Comparison of ENCODE assay signal across 8 cellular contexts in the genomic region with DNA sequence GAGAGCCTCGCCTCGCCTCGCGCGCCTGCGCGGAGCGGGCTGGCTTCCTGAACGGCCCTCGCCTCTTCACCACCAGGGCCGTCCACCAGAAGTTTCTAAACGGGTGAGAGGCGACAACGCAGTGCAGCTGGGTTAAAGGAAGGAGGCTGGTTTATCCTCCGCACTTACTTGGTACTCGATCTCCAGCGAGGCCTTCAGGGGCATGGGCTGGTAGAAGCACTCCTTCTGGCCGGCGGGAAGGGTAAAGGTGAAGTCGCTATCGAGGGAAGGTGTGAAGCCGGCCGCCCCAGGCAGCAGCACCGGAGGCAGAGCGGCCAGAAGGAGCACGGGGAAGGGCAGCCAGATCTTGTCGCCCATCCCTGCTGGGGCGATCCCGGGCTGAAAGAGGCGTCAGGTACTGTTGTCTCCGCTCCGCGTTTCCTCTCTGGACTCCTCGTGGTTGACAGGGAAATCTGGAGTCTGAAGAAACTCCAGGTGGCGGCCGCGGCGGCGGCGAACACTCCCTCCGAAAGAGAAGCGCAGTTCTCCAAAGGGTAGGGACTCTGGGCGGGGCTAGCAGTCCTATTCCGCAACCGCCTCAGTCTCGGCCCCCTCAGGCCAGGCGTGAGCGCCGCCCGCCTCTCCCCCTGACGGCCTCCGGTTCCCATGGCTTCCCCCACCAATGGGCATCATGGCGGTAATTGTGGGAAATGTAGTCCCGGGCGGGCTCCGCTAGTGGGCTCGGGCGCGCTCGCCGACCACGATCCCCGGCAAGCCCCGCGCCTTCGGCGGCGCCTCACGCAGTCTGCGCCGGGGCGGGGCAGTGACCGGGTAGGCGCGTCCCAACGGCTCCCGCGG. TPM values are rescaled to one million over a fixed set of nuclear protein-coding genes. Genes with fewer than 3 reads are reported as not detected.
DNase-seq lines count a peak whose midpoint lies in the region; ATAC-seq and TF ChIP-seq lines count a peak whose summit lies in the region.

TMED5 (minus strand) TSS at position 528 of the 837 bp plus-strand sequence; CDS start at position 357, 171 bp downstream.

- no peak; the same call in 1 of the 2 replicates for TF ChIP-seq CTCF in AG09319 (IDR thresholded peaks at IDR 0.05; ENCODE audit: low read depth, low read length)
- TF ChIP-seq CTCF in WTC11 (IDR thresholded peaks at IDR 0.05), result no peak
- peak; percentile 16 for TF ChIP-seq CTCF in cardiac fibroblast (IDR thresholded peaks at IDR 0.05; ENCODE audit: low read depth, low read length)
- TF ChIP-seq CTCF in smooth muscle cell (IDR thresholded peaks at IDR 0.05; ENCODE audit: borderline replicate concordance, insufficient read depth, poor library complexity, severe bottlenecking), result peak; percentile 13

- H3K4me1 Mint-ChIP-seq in WTC11, result peaks cover 25% of the 10 kb centered on the region

- peaks cover 33% of the 10 kb centered on the region for H4K20me1 ChIP-seq in smooth muscle cell (ENCODE audit: low read depth)

- CTCF ChIA-PET in WTC11 (lab: Charles Lee), result no interaction called here

- POLR2A ChIA-PET in WTC11 (lab: Charles Lee), result no interaction called here

- H3K4me3 ChIP-seq in cardiac fibroblast (replicated peaks in 1 of 2; ENCODE audit: low read depth in 2 of 2, low read length in 2 of 2) (peak within 1 kb of the TSS; percentile 88 to 100), smooth muscle cell (peak within 1 kb of the TSS; percentile 73)

- peaks cover 14% of the 10 kb centered on the region for H3K4me1 ChIP-seq in smooth muscle cell (ENCODE audit: low read depth)

- no peaks in the 10 kb centered on the region for H3K36me3 Mint-ChIP-seq in WTC11

- H3K9me3 Mint-ChIP-seq in WTC11, result no peaks in the 10 kb centered on the region

- 2% methylated on average over 62 of the region's 78 CpGs for WGBS in smooth muscle cell (ENCODE audit: low lambda C conversion rate)

- ATAC-seq in HG03196 (IDR thresholded peaks at IDR 0.05; ENCODE audit: unreplicated experiment), result peak; percentile 88
- ATAC-seq in WTC11, result peak; percentile 96

- in situ Hi-C loops in GM18951 (cut with MboI; ENCODE audit: low sequenced_read_pairs, unreplicated experiment), result no loop called here

- H3K9ac ChIP-seq in smooth muscle cell (ENCODE audit: low read depth), result peak within 1 kb of the TSS; percentile 92

- H3K79me2 ChIP-seq in smooth muscle cell (ENCODE audit: low read depth), result peaks cover 51% of the 10 kb centered on the region

- peak within 1 kb of the TSS; percentile 85 for H2AFZ ChIP-seq in smooth muscle cell (ENCODE audit: low read depth)

- peak; percentile 79 for TF ChIP-seq POLR2A in GM18951 (IDR thresholded peaks at IDR 0.05; ENCODE audit: extremely low read depth, insufficient read depth, insufficient read length)

- H3K9me3 ChIP-seq in smooth muscle cell (replicated peaks; ENCODE audit: low read depth), result no peaks in the 10 kb centered on the region

- no peaks in the 10 kb centered on the region for H3K36me3 ChIP-seq in smooth muscle cell (ENCODE audit: low read depth)

- DNase-seq in AG09319 (ENCODE audit: extremely low read depth, low read depth) (peak; percentile 96), NCI-H226 (peak; percentile 99), WTC11 (ENCODE audit: low spot score) (peak; percentile 98), cardiac fibroblast (ENCODE audit: low read depth in 2 of 2) (peak; percentile 99), iPS-NIHi7 (ENCODE audit: extremely low spot score) (peak; percentile 93), smooth muscle cell (lab: John Stamatoyannopoulos, UW; ENCODE audit: unreplicated experiment) (peak; percentile 92)

- H3K27me3 Mint-ChIP-seq in WTC11 (ENCODE audit: low read depth), result no peaks in the 10 kb centered on the region

- H3F3A ChIP-seq in smooth muscle cell (ENCODE audit: low read depth), result no peaks in the 10 kb centered on the region

- H3K4me2 ChIP-seq in smooth muscle cell, result peak within 1 kb of the TSS; percentile 88

- no peaks in the 10 kb centered on the region for H3K27me3 ChIP-seq in smooth muscle cell (ENCODE audit: low read depth)

- H3K4me3 Mint-ChIP-seq in WTC11, result peak within 1 kb of the TSS; percentile 88

- peak within 1 kb of the TSS; percentile 92 for H3K27ac ChIP-seq in smooth muscle cell (ENCODE audit: low read depth)

- peak within 1 kb of the TSS; percentile 99 for H3K27ac Mint-ChIP-seq in WTC11

TF ChIP-seq in WTC11, 78 proteins besides CTCF, POLR2A, EP300 and RAD21 (continues in another document):
- TF ChIP-seq MYBL2 (CRISPR knock-in tag; IDR thresholded peaks at IDR 0.05) (peak; percentile 94), ZNF317 (CRISPR knock-in tag; IDR thresholded peaks at IDR 0.05; ENCODE audit: borderline replicate concordance, low read depth) (0 out of 2 replicates have a peak, but pooled peaks have one; percentile 39), USF2 (CRISPR knock-in tag; IDR thresholded peaks at IDR 0.05) (peak; percentile 69), MLX (CRISPR knock-in tag; IDR thresholded peaks at IDR 0.05) (no peak), NFYB (CRISPR knock-in tag; conservative IDR thresholded peaks at IDR 0.05; ENCODE audit: low read depth) (peak; percentile 56), PRDM15 (CRISPR knock-in tag; IDR thresholded peaks at IDR 0.05) (peak; percentile 54)
- TF ChIP-seq, protein P1, sequence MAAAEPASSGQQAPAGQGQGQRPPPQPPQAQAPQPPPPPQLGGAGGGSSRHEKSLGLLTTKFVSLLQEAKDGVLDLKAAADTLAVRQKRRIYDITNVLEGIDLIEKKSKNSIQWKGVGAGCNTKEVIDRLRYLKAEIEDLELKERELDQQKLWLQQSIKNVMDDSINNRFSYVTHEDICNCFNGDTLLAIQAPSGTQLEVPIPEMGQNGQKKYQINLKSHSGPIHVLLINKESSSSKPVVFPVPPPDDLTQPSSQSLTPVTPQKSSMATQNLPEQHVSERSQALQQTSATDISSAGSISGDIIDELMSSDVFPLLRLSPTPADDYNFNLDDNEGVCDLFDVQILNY (CRISPR knock-in tag; IDR thresholded peaks at IDR 0.05), result peak; percentile 33; the same call in 1 of the 2 replicates
- TF ChIP-seq, protein P2, sequence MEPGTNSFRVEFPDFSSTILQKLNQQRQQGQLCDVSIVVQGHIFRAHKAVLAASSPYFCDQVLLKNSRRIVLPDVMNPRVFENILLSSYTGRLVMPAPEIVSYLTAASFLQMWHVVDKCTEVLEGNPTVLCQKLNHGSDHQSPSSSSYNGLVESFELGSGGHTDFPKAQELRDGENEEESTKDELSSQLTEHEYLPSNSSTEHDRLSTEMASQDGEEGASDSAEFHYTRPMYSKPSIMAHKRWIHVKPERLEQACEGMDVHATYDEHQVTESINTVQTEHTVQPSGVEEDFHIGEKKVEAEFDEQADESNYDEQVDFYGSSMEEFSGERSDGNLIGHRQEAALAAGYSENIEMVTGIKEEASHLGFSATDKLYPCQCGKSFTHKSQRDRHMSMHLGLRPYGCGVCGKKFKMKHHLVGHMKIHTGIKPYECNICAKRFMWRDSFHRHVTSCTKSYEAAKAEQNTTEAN (CRISPR knock-in tag; IDR thresholded peaks at IDR 0.05), result peak; percentile 46; the same call in 1 of the 2 replicates
- TF ChIP-seq, protein P3, sequence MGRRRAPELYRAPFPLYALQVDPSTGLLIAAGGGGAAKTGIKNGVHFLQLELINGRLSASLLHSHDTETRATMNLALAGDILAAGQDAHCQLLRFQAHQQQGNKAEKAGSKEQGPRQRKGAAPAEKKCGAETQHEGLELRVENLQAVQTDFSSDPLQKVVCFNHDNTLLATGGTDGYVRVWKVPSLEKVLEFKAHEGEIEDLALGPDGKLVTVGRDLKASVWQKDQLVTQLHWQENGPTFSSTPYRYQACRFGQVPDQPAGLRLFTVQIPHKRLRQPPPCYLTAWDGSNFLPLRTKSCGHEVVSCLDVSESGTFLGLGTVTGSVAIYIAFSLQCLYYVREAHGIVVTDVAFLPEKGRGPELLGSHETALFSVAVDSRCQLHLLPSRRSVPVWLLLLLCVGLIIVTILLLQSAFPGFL (CRISPR knock-in tag; IDR thresholded peaks at IDR 0.05; ENCODE audit: borderline replicate concordance), result peak; percentile 49; the same call in 1 of the 2 replicates

RNA-seq across cellular contexts. Expression of gene TMED5, which starts in this region (rescaled TPM):
- total RNA-seq in WTC11 (2021), result 25.1 to 28.5 TPM (median 25.6 TPM) in 3 replicates
- 61.7 and 63.1 TPM in 2 replicates for total RNA-seq in smooth muscle cell
- polyA plus RNA-seq in smooth muscle cell, result 26.8 and 28.8 TPM in 2 replicates

Comparison
In these comparisons a context has a peak if more than half of its experiments do, and no peak if none do; other contexts are left out.
1. Peak in every context shown above with its lines: DNase-seq, ATAC-seq, H3K4me3 ChIP-seq and H3K27ac ChIP-seq.
2. CTCF ChIP-seq: peak in cardiac fibroblast (single experiment) and smooth muscle cell (single experiment); none in AG09319 (single experiment) and WTC11 (single experiment).